Comparison of ENCODE assay signal across 8 cellular contexts in genomic region chr14:104688755-104689619, GRCh38. TPM values are rescaled to one million over a fixed set of nuclear protein-coding genes. Genes with fewer than 3 reads are reported as not detected.
DNase-seq lines count a peak whose midpoint lies in the region; ATAC-seq and TF ChIP-seq lines count a peak whose summit lies in the region.

Gene INF2, plus strand, starts transcription at chr14:104689618. Its CDS starts 11,748 bp downstream, at chr14:104701366.

- H3K4me1 ChIP-seq in endocrine pancreas (ENCODE audit: control insufficient read depth, insufficient read depth, low read length), result no peaks in the 10 kb centered on the region

- no peaks in the 10 kb centered on the region for H3K27me3 ChIP-seq in endocrine pancreas (ENCODE audit: control insufficient read depth, insufficient read depth, low read length)

- TF ChIP-seq CTCF in AG10803 (conservative IDR thresholded peaks at IDR 0.05; ENCODE audit: low read length), result no peak

- no peaks in the 10 kb centered on the region for H3K36me3 ChIP-seq in endocrine pancreas (ENCODE audit: control insufficient read depth, insufficient read depth, low read length)

- DNase-seq in AG10803 (ENCODE audit: low read depth) (peak; percentile 47), NCI-H1694 treated with DMSO at 0.1 percent for 48 hours (lab: John Stamatoyannopoulos, UW) (peak; percentile 61), lung microvascular endothelial cell (ENCODE audit: low read depth in 2 of 2) (peak; percentile 57 to 72)
- DNase-seq in activated CD4-positive, alpha-beta T cell treated with anti-CD3 and anti-CD28 coated beads, Interleukin-2, amount 50 U/mL, for 48 hours, result peak; percentile 53 to 57
- DNase-seq in stimulated activated CD8-positive, alpha-beta memory T cell treated with anti-CD3 and anti-CD28 coated beads, Interleukin-4, amount 100 ng/mL, for 48 hours, result peak; percentile 58

- peak within 1 kb of the TSS; percentile 42 for H3K9ac ChIP-seq in endocrine pancreas (ENCODE audit: control insufficient read depth, insufficient read depth, low read length)

- H3K4me3 ChIP-seq in AG10803 (ENCODE audit: low read length), result peak within 1 kb of the TSS; percentile 82
- H3K4me3 ChIP-seq in endocrine pancreas (ENCODE audit: control insufficient read depth, insufficient read depth, low read length), result no peak within 1 kb of the TSS

- no peaks in the 10 kb centered on the region for H3K9me3 ChIP-seq in endocrine pancreas (ENCODE audit: control insufficient read depth, low read length)

- ATAC-seq in GM19025 (IDR thresholded peaks at IDR 0.05; ENCODE audit: low read depth, unreplicated experiment) (peak; percentile 50), HG02678 (IDR thresholded peaks at IDR 0.05; ENCODE audit: unreplicated experiment) (no peak)

RNA-seq across cellular contexts. Expression of gene INF2, which starts in this region (rescaled TPM):
- 22.2 and 23.2 TPM in 2 replicates for total RNA-seq in lung microvascular endothelial cell
